1 cellular context compared by ENCODE assay signal in the genomic region with DNA sequence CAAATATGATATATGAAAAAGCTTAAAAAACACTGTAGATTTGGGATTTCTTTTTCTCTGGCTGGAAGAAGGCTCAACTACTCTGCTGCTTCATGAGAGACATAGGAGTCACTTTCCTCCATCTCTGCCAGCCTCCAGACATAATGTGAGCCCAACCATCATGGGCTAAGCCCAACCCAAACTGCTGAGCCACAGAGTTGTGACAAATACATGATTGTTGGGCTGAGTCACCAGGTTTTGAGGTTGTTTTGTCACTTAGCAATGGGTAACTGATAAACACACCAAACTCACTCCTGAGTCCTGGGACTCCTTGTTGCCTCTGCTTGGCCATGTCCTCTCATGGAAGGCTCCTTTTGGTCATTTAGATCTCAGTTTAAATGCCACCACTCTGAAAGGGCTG.
TF ChIP-seq lines count a peak whose summit lies in the region.

No MANE protein-coding gene starts in this region.

TF ChIP-seq in GM23338, 12 proteins besides CTCF, POLR2A, EP300 and RAD21 (continued from another document):
- TF ChIP-seq, protein P1, sequence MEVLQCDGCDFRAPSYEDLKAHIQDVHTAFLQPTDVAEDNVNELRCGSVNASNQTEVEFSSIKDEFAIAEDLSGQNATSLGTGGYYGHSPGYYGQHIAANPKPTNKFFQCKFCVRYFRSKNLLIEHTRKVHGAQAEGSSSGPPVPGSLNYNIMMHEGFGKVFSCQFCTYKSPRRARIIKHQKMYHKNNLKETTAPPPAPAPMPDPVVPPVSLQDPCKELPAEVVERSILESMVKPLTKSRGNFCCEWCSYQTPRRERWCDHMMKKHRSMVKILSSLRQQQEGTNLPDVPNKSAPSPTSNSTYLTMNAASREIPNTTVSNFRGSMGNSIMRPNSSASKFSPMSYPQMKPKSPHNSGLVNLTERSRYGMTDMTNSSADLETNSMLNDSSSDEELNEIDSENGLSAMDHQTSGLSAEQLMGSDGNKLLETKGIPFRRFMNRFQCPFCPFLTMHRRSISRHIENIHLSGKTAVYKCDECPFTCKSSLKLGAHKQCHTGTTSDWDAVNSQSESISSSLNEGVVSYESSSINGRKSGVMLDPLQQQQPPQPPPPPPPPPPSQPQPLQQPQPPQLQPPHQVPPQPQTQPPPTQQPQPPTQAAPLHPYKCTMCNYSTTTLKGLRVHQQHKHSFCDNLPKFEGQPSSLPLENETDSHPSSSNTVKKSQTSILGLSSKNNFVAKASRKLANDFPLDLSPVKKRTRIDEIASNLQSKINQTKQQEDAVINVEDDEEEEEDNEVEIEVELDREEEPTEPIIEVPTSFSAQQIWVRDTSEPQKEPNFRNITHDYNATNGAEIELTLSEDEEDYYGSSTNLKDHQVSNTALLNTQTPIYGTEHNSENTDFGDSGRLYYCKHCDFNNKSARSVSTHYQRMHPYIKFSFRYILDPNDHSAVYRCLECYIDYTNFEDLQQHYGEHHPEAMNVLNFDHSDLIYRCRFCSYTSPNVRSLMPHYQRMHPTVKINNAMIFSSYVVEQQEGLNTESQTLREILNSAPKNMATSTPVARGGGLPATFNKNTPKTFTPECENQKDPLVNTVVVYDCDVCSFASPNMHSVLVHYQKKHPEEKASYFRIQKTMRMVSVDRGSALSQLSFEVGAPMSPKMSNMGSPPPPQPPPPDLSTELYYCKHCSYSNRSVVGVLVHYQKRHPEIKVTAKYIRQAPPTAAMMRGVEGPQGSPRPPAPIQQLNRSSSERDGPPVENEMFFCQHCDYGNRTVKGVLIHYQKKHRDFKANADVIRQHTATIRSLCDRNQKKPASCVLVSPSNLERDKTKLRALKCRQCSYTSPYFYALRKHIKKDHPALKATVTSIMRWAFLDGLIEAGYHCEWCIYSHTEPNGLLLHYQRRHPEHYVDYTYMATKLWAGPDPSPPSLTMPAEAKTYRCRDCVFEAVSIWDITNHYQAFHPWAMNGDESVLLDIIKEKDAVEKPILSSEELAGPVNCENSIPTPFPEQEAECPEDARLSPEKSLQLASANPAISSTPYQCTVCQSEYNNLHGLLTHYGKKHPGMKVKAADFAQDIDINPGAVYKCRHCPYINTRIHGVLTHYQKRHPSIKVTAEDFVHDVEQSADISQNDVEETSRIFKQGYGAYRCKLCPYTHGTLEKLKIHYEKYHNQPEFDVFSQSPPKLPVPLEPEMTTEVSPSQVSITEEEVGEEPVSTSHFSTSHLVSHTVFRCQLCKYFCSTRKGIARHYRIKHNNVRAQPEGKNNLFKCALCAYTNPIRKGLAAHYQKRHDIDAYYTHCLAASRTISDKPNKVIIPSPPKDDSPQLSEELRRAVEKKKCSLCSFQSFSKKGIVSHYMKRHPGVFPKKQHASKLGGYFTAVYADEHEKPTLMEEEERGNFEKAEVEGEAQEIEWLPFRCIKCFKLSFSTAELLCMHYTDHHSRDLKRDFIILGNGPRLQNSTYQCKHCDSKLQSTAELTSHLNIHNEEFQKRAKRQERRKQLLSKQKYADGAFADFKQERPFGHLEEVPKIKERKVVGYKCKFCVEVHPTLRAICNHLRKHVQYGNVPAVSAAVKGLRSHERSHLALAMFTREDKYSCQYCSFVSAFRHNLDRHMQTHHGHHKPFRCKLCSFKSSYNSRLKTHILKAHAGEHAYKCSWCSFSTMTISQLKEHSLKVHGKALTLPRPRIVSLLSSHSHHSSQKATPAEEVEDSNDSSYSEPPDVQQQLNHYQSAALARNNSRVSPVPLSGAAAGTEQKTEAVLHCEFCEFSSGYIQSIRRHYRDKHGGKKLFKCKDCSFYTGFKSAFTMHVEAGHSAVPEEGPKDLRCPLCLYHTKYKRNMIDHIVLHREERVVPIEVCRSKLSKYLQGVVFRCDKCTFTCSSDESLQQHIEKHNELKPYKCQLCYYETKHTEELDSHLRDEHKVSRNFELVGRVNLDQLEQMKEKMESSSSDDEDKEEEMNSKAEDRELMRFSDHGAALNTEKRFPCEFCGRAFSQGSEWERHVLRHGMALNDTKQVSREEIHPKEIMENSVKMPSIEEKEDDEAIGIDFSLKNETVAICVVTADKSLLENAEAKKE (CRISPR knock-in tag; IDR thresholded peaks at IDR 0.05), result no peak
- TF ChIP-seq NANOG (IDR thresholded peaks at IDR 0.05; ENCODE audit: borderline replicate concordance), result no peak
- TF ChIP-seq, protein P2, sequence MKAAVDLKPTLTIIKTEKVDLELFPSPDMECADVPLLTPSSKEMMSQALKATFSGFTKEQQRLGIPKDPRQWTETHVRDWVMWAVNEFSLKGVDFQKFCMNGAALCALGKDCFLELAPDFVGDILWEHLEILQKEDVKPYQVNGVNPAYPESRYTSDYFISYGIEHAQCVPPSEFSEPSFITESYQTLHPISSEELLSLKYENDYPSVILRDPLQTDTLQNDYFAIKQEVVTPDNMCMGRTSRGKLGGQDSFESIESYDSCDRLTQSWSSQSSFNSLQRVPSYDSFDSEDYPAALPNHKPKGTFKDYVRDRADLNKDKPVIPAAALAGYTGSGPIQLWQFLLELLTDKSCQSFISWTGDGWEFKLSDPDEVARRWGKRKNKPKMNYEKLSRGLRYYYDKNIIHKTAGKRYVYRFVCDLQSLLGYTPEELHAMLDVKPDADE (IDR thresholded peaks at IDR 0.05), result no peak
